20 cellular contexts compared by ENCODE assay signal in genomic region chr5:82622205-82622604, GRCh38.
"Had no signal": no experiment of that assay in that cellular context is flagged by ENCODE, and none has a peak within 500 bp of the region (broad histone marks: within the 10 kb centered on the region; RNA-seq: fewer than 3 reads in every experiment).

No MANE protein-coding gene starts in this region.

- H3K9me3 ChIP-seq: adrenal gland, lower lobe of right lung, tibial artery had no signal

- DNase-seq: activated B cell treated with CpG ODN at 0.5 μM for 24 hours; activated CD4-positive, alpha-beta T cell treated with anti-CD3 and anti-CD28 coated beads for 4 hours; activated CD4-positive, alpha-beta T cell treated with anti-CD3 and anti-CD28 coated beads, Interleukin-2, amount 50 U/mL, for 48 hours; activated CD8-positive, alpha-beta memory T cell treated with anti-CD3 and anti-CD28 coated beads, Interleukin-2, amount 50 U/mL, for 48 hours; activated naive CD4-positive, alpha-beta T cell; activated T-cell treated with anti-CD3 and anti-CD28 coated beads, Interleukin-2, amount 50 U/mL, for 4 hours; adrenal gland; cortex of kidney; kidney; lower lobe of right lung; mesendoderm; naive thymus-derived CD8-positive, alpha-beta T cell; retina; stimulated activated CD4-positive, alpha-beta T cell treated with anti-CD3 and anti-CD28 coated beads, Interleukin-12 subunit alpha, Interleukin-12 subunit beta, amount 100 ng/mL, for 4 hours; substantia nigra; T1000; tibial artery had no signal

- H3K4me3 ChIP-seq: adrenal gland, ascending aorta, lower lobe of right lung, tibial artery had no signal

- H3K27ac ChIP-seq: adrenal gland, ascending aorta, epithelial cell of prostate, lower lobe of right lung, tibial artery had no signal

- H3K4me1 ChIP-seq: adrenal gland, ascending aorta, lower lobe of right lung, tibial artery had no signal

- H3K36me3 ChIP-seq: adrenal gland, ascending aorta, lower lobe of right lung, tibial artery had no signal

- FAIRE-seq: bronchial epithelial cell, kidney had no signal

- H3K27me3 ChIP-seq: adrenal gland, ascending aorta, tibial artery had no signal
